30 cellular contexts compared by ENCODE assay signal in the genomic region with DNA sequence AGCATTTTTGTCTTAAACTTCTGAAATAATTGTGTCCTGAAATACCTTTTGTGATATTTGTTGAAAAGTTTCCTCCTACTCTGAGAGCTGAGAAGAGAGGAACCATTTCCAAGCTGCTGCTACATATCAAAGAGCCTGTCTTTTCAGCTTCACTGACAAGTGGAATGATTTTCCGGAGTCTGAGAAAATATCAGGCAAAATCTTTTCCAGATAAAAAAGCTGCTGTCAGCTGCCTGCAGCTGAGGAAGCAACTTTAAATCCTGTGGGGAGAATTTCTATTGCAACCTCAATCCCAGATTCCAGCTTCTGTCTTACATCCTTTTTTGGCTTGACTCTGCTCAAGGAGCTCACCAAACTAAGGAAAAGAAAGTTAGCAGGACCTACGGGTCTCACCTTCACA.
"Had no signal": no experiment of that assay in that cellular context is flagged by ENCODE, and none has a peak within 500 bp of the region (broad histone marks: within the 10 kb centered on the region; RNA-seq: fewer than 3 reads in every experiment).

No MANE protein-coding gene starts in this region.

- H3K27me3 ChIP-seq: body of pancreas, esophagus muscularis mucosa, gastroesophageal sphincter had no signal

- H3K4me3 ChIP-seq: body of pancreas, esophagus muscularis mucosa, gastroesophageal sphincter had no signal

- H3K36me3 ChIP-seq: esophagus muscularis mucosa, gastroesophageal sphincter, WERI-Rb-1 had no signal

- H3K27ac Mint-ChIP-seq: activated B cell treated with CpG ODN at 0.5 μM for 24 hours; activated CD8-positive, alpha-beta T cell treated with anti-CD3 and anti-CD28 coated beads for 36 hours; activated naive CD8-positive, alpha-beta T cell; activated T-helper 17 cell treated with anti-CD3 and anti-CD28 coated beads, Interleukin-2, amount 50 U/mL, for 72 hours; effector memory CD8-positive, alpha-beta T cell; T-helper 17 cell; T-helper 2 cell treated with Interferon-gamma antibody and Interleukin-4, amounts not matched to agents 5 μg/mL and 100 μg/mL, for 36 hours had no signal

- ATAC-seq: activated CD4-positive, CD25-positive, alpha-beta regulatory T cell treated with anti-CD3 and anti-CD28 coated beads, Interleukin-2, amount 50 U/mL, for 24 hours; activated CD8-positive, alpha-beta T cell treated with anti-CD3 and anti-CD28 coated beads for 36 hours; activated T-cell treated with anti-CD3 and anti-CD28 coated beads, Interleukin-2, amount 50 U/mL, for 4 hours; activated T-helper 17 cell treated with anti-CD3 and anti-CD28 coated beads, Interleukin-2, amount 50 U/mL, for 72 hours; body of pancreas; effector memory CD8-positive, alpha-beta T cell; gastroesophageal sphincter; T-helper 17 cell had no signal

- H3K27ac ChIP-seq: body of pancreas, esophagus muscularis mucosa, gastroesophageal sphincter, WERI-Rb-1 had no signal

- H3K4me3 Mint-ChIP-seq: activated B cell treated with CpG ODN at 0.5 μM for 24 hours; activated CD8-positive, alpha-beta T cell treated with anti-CD3 and anti-CD28 coated beads for 36 hours; activated naive CD8-positive, alpha-beta T cell; activated T-cell treated with anti-CD3 and anti-CD28 coated beads, Interleukin-2, amount 50 U/mL, for 4 hours; activated T-helper 17 cell treated with anti-CD3 and anti-CD28 coated beads, Interleukin-2, amount 50 U/mL, for 72 hours; effector memory CD8-positive, alpha-beta T cell; T-helper 17 cell; T-helper 2 cell treated with Interferon-gamma antibody and Interleukin-4, amounts not matched to agents 5 μg/mL and 100 μg/mL, for 36 hours had no signal

- H3K4me1 Mint-ChIP-seq: activated B cell treated with CpG ODN at 0.5 μM for 24 hours; activated T-helper 17 cell treated with anti-CD3 and anti-CD28 coated beads, Interleukin-2, amount 50 U/mL, for 72 hours; T-helper 17 cell had no signal

- DNase-seq: activated B cell treated with CpG ODN at 0.5 μM for 24 hours; activated CD4-positive, alpha-beta T cell treated with anti-CD3 and anti-CD28 coated beads for 48 hours; activated CD4-positive, alpha-beta T cell treated with anti-CD3 and anti-CD28 coated beads, Interleukin-2, amount 50 U/mL, for 1 hour; activated CD4-positive, alpha-beta T cell treated with anti-CD3 and anti-CD28 coated beads, Interleukin-2, amount 50 U/mL, for 48 hours; activated CD8-positive, alpha-beta memory T cell treated with anti-CD3 and anti-CD28 coated beads for 24 hours; activated CD8-positive, alpha-beta T cell treated with anti-CD3 and anti-CD28 coated beads for 36 hours; activated effector memory CD4-positive, alpha-beta T cell treated with Interleukin-2 at 50 U/mL for 16 hours; activated gamma-delta T cell treated with Interleukin-2 at 50 U/mL for 16 hours; activated naive CD4-positive, alpha-beta T cell treated with anti-CD3 and anti-CD28 coated beads, Interleukin-2, amount 50 U/mL, for 16 hours; activated naive CD4-positive, alpha-beta T cell treated with Interleukin-2 at 50 U/mL for 16 hours; activated T-cell treated with anti-CD3 and anti-CD28 coated beads, Interleukin-2, amount 50 U/mL, for 4 hours; amygdala; aorta; body of pancreas; cortex of kidney; dermis blood vessel endothelial cell; effector CD4-positive, alpha-beta T cell; effector memory CD8-positive, alpha-beta T cell; erythroblast; foreskin melanocyte; T-helper 1 cell; T-helper 17 cell; T1000; WERI-Rb-1 had no signal

- H3K4me1 ChIP-seq: body of pancreas, esophagus muscularis mucosa, gastroesophageal sphincter had no signal

- H3K9me3 ChIP-seq: body of pancreas, esophagus muscularis mucosa, gastroesophageal sphincter had no signal

- H3K36me3 Mint-ChIP-seq: activated naive CD8-positive, alpha-beta T cell had no signal

- H3K27me3 Mint-ChIP-seq: activated B cell treated with CpG ODN at 0.5 μM for 24 hours; activated CD8-positive, alpha-beta T cell treated with anti-CD3 and anti-CD28 coated beads for 36 hours; activated naive CD8-positive, alpha-beta T cell; activated T-helper 17 cell treated with anti-CD3 and anti-CD28 coated beads, Interleukin-2, amount 50 U/mL, for 72 hours; effector memory CD8-positive, alpha-beta T cell; T-helper 17 cell had no signal
